Comparison of ENCODE assay signal across 17 cellular contexts in the genomic region with DNA sequence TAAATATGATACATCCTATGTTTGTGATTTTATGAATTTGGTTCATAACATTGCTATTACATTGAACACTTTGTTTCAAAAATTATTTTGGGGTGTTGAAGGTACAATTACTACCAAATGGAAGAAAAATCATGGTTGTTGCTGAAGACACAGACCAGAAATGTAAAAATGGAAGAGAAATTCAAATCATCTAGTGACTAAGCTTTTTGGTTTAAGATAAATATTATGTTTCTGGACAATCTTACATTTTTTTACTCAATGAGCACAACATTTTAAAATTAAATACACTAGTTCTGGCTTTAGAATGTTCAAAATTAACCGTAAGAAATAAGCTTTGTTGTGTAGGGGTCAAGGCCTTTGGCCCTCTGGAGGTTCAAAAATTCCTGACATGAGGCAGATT.
"Had no signal": no experiment of that assay in that cellular context is flagged by ENCODE, and none has a peak within 500 bp of the region (broad histone marks: within the 10 kb centered on the region; RNA-seq: fewer than 3 reads in every experiment).

No MANE protein-coding gene starts in this region.

- H3K27me3 ChIP-seq: gastrocnemius medialis, heart right ventricle, stomach, uterus had no signal

- H3K36me3 Mint-ChIP-seq: memory B cell, naive B cell, type B pancreatic cell had no signal

- H3K4me1 Mint-ChIP-seq: memory B cell, naive B cell had no signal

- H3K9me3 ChIP-seq: gastrocnemius medialis, heart right ventricle, left ventricle myocardium inferior, lower lobe of right lung, stomach, uterus had no signal

- H3K9me3 Mint-ChIP-seq: nephron, type B pancreatic cell had no signal

- DNase-seq: cortex of kidney; dorsolateral prefrontal cortex; effector CD8-positive, alpha-beta T cell; left ventricle myocardium inferior; lower lobe of right lung; naive B cell; occipital lobe; posterior cingulate gyrus; stimulated activated naive CD4-positive, alpha-beta T cell; stomach; uterus had no signal

- H3K27ac Mint-ChIP-seq: memory B cell, naive B cell, nephron, type B pancreatic cell had no signal

- H3K27me3 Mint-ChIP-seq: memory B cell, naive B cell, type B pancreatic cell had no signal

- H3K4me3 ChIP-seq: lower lobe of right lung, skin epidermis, stomach, uterus had no signal

- H3K4me3 Mint-ChIP-seq: memory B cell, naive B cell, nephron, type B pancreatic cell had no signal

- H3K36me3 ChIP-seq: gastrocnemius medialis, heart right ventricle, left ventricle myocardium inferior, lower lobe of right lung, stomach, uterus had no signal

- H3K4me1 ChIP-seq: gastrocnemius medialis, lower lobe of right lung, uterus had no signal

- H3K27ac ChIP-seq: dorsolateral prefrontal cortex, gastrocnemius medialis, heart right ventricle, lower lobe of right lung, skin epidermis, stomach, uterus had no signal
